Comparison of ENCODE assay signal across 8 cellular contexts in genomic region chr1:174160603-174161002, GRCh38. TPM values are rescaled to one million over a fixed set of nuclear protein-coding genes. Genes with fewer than 3 reads are reported as not detected.
DNase-seq lines count a peak whose midpoint lies in the region; TF ChIP-seq lines count a peak whose summit lies in the region.

No MANE protein-coding gene starts in this region.

- peak overlapping the region; percentile 96 for H3K9ac ChIP-seq in SU-DHL-6 (ENCODE audit: low read length)

- TF ChIP-seq CTCF in GM12865 (IDR thresholded peaks at IDR 0.05; ENCODE audit: insufficient read depth, low read depth, low read length, missing control alignments) (no peak), SU-DHL-6 (IDR thresholded peaks at IDR 0.05; ENCODE audit: insufficient read depth, low read length, poor library complexity, severe bottlenecking) (no peak), fibroblast of the aortic adventitia (IDR thresholded peaks at IDR 0.05; ENCODE audit: insufficient read depth, low read length) (no peak)

- H3F3A ChIP-seq in SU-DHL-6 (ENCODE audit: insufficient read depth), result peaks cover 18% of the 10 kb centered on the region; the same call in 1 of the 2 replicates

- DNase-seq in GM12865 (ENCODE audit: low read depth) (no peak), fibroblast of the aortic adventitia (ENCODE audit: low read depth) (no peak), skeletal muscle cell (ENCODE audit: low read depth) (no peak), medulla oblongata (ENCODE audit: extremely low spot score) (no peak), NCI-H1436 treated with DMSO at 0.1 percent for 48 hours (lab: John Stamatoyannopoulos, UW) (no peak), C1 segment of cervical spinal cord (lab: John Stamatoyannopoulos, UW) (no peak)
- no peak for DNase-seq in stimulated activated CD4-positive, alpha-beta T cell treated with anti-CD3 and anti-CD28 coated beads, Interleukin-2, amount 100 ng/mL, for 24 hours

- no peaks in the 10 kb centered on the region for H3K9me2 ChIP-seq in SU-DHL-6 (replicated peaks; ENCODE audit: insufficient read depth, low read length)

- peaks cover 32% of the 10 kb centered on the region for H3K79me2 ChIP-seq in SU-DHL-6 (ENCODE audit: insufficient read depth, low read length)

- H3K4me3 ChIP-seq in GM12865 (ENCODE audit: low read depth, low read length), result peak overlapping the region; percentile 80
- H3K4me3 ChIP-seq in SU-DHL-6 (ENCODE audit: insufficient read depth, low read length, poor library complexity, severe bottlenecking), result peak overlapping the region; percentile 95
- peak overlapping the region; percentile 88 for H3K4me3 ChIP-seq in fibroblast of the aortic adventitia (ENCODE audit: low read depth, low read length)
- H3K4me3 ChIP-seq in skeletal muscle cell (ENCODE audit: low read depth, low read length), result peak overlapping the region; percentile 89

- H4K20me1 ChIP-seq in SU-DHL-6 (ENCODE audit: low read depth, low read length), result peaks cover 8% of the 10 kb centered on the region; the same call in 1 of the 2 replicates

- no peaks in the 10 kb centered on the region for H3K27me3 ChIP-seq in SU-DHL-6 (ENCODE audit: low read length)

- H2AFZ ChIP-seq in SU-DHL-6 (ENCODE audit: low read depth, low read length, severe bottlenecking), result no peak overlapping the region

- H3K36me3 ChIP-seq in SU-DHL-6 (ENCODE audit: low read length), result 0 out of 2 replicates have a peak, but pooled peaks cover 3% of the 10 kb centered on the region

- H3K4me2 ChIP-seq in SU-DHL-6 (ENCODE audit: low read depth, low read length, poor library complexity, severe bottlenecking), result peak overlapping the region; percentile 83

- H3K9me3 ChIP-seq in SU-DHL-6 (ENCODE audit: insufficient read depth, low read length), result no peaks in the 10 kb centered on the region

- H3K27ac ChIP-seq in SU-DHL-6 (ENCODE audit: low read depth, low read length), result no peak overlapping the region

RNA-seq across cellular contexts. Expression of gene RABGAP1L, which starts 1.3 kb away (rescaled TPM):
- 39.9 and 154 TPM in 2 replicates for total RNA-seq in fibroblast of the aortic adventitia (ENCODE audit: low replicate concordance)
